Comparison of ENCODE assay signal across 1 cellular context in the genomic region with DNA sequence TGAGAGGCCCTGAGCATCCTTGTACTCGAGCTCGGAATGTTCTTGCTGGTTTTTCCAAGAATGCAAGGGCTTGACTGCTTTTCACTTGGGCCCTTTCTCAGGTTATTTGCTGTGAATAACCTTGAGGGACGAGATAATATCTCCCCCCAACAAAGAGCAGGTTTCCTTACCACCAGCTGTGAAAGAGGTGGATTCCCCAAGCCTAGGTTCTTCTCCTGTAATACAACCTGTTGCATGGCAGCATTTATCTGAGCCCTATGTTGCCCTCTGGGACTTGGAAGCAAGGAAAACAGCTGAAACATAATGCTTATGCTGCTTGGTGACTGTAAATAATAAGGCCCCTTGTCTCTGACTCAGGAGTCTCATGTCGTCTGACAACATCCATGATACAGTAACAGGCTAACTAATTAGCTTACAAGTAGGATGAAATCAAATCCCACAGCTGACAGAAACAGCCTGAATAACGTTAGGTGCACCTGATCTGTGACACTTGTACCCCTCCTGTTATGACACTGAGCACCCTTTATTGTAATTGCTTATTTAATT.
TF ChIP-seq lines count a peak whose summit lies in the region.

No MANE protein-coding gene starts in this region.

TF ChIP-seq in HEK293, 187 proteins besides CTCF, POLR2A, EP300 and RAD21:
- TF ChIP-seq ZNF544 (tag by site-specific recombination; IDR thresholded peaks at IDR 0.05) = no peak
- TF ChIP-seq ZNF311 (tag by site-specific recombination; IDR thresholded peaks at IDR 0.05; ENCODE audit: borderline replicate concordance) = no peak
- TF ChIP-seq SCRT2 (tag by site-specific recombination; IDR thresholded peaks at IDR 0.05) = peak; percentile 80
- TF ChIP-seq OVOL3 (tag by site-specific recombination; IDR thresholded peaks at IDR 0.05) = no peak
- no peak for TF ChIP-seq GLI2 (tag by site-specific recombination; IDR thresholded peaks at IDR 0.05; ENCODE audit: borderline replicate concordance, low read depth)
- TF ChIP-seq ZNF701 (tag by site-specific recombination; IDR thresholded peaks at IDR 0.05) = no peak
- TF ChIP-seq ZNF133 (tag by site-specific recombination; IDR thresholded peaks at IDR 0.05) = no peak
- TF ChIP-seq, protein P1, sequence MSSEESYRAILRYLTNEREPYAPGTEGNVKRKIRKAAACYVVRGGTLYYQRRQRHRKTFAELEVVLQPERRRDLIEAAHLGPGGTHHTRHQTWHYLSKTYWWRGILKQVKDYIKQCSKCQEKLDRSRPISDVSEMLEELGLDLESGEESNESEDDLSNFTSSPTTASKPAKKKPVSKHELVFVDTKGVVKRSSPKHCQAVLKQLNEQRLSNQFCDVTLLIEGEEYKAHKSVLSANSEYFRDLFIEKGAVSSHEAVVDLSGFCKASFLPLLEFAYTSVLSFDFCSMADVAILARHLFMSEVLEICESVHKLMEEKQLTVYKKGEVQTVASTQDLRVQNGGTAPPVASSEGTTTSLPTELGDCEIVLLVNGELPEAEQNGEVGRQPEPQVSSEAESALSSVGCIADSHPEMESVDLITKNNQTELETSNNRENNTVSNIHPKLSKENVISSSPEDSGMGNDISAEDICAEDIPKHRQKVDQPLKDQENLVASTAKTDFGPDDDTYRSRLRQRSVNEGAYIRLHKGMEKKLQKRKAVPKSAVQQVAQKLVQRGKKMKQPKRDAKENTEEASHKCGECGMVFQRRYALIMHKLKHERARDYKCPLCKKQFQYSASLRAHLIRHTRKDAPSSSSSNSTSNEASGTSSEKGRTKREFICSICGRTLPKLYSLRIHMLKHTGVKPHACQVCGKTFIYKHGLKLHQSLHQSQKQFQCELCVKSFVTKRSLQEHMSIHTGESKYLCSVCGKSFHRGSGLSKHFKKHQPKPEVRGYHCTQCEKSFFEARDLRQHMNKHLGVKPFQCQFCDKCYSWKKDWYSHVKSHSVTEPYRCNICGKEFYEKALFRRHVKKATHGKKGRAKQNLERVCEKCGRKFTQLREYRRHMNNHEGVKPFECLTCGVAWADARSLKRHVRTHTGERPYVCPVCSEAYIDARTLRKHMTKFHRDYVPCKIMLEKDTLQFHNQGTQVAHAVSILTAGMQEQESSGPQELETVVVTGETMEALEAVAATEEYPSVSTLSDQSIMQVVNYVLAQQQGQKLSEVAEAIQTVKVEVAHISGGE (tag by site-specific recombination; conservative IDR thresholded peaks at IDR 0.05; ENCODE audit: low read depth) = no peak
- TF ChIP-seq ZNF600 (tag by site-specific recombination; IDR thresholded peaks at IDR 0.05) = no peak
